In genomic region chr17:76485569-76485968, GRCh38 we compare ENCODE assay signal across 1 cellular context.
TF ChIP-seq lines count a peak whose summit lies in the region.

No MANE protein-coding gene starts in this region.

TF ChIP-seq in HCT116, 20 proteins besides CTCF, POLR2A, EP300 and RAD21 (continued from another document):
- TF ChIP-seq CEBPB (IDR thresholded peaks at IDR 0.05; ENCODE audit: low read depth) (no peak), EZH2 (IDR thresholded peaks at IDR 0.05) (no peak)
- TF ChIP-seq, protein P1, sequence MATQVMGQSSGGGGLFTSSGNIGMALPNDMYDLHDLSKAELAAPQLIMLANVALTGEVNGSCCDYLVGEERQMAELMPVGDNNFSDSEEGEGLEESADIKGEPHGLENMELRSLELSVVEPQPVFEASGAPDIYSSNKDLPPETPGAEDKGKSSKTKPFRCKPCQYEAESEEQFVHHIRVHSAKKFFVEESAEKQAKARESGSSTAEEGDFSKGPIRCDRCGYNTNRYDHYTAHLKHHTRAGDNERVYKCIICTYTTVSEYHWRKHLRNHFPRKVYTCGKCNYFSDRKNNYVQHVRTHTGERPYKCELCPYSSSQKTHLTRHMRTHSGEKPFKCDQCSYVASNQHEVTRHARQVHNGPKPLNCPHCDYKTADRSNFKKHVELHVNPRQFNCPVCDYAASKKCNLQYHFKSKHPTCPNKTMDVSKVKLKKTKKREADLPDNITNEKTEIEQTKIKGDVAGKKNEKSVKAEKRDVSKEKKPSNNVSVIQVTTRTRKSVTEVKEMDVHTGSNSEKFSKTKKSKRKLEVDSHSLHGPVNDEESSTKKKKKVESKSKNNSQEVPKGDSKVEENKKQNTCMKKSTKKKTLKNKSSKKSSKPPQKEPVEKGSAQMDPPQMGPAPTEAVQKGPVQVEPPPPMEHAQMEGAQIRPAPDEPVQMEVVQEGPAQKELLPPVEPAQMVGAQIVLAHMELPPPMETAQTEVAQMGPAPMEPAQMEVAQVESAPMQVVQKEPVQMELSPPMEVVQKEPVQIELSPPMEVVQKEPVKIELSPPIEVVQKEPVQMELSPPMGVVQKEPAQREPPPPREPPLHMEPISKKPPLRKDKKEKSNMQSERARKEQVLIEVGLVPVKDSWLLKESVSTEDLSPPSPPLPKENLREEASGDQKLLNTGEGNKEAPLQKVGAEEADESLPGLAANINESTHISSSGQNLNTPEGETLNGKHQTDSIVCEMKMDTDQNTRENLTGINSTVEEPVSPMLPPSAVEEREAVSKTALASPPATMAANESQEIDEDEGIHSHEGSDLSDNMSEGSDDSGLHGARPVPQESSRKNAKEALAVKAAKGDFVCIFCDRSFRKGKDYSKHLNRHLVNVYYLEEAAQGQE (IDR thresholded peaks at IDR 0.05; ENCODE audit: low read depth), result no peak
